Comparison of ENCODE assay signal across 3 cellular contexts in genomic region chr7:117264716-117265115, GRCh38.
TF ChIP-seq lines count a peak whose summit lies in the region.

No MANE protein-coding gene starts in this region.

TF ChIP-seq in HepG2, 621 proteins besides CTCF, POLR2A, EP300 and RAD21 (continues in another document):
- TF ChIP-seq ZNF17 (CRISPR knock-in tag; IDR thresholded peaks at IDR 0.05) (no peak), PBX2 (CRISPR knock-in tag; IDR thresholded peaks at IDR 0.05) (no peak), ZNF678 (CRISPR knock-in tag; IDR thresholded peaks at IDR 0.05) (no peak), THYN1 (CRISPR knock-in tag; IDR thresholded peaks at IDR 0.05; ENCODE audit: borderline replicate concordance, low read depth) (no peak), PCBP2 (optimal IDR thresholded peaks at IDR 0.05; ENCODE audit: low read depth, low read length, poor library complexity, severe bottlenecking) (peak; percentile 69), ZNF274 (CRISPR knock-in tag; IDR thresholded peaks at IDR 0.05) (no peak), KLF11 (CRISPR knock-in tag; IDR thresholded peaks at IDR 0.05) (no peak), LRRFIP1 (CRISPR knock-in tag; conservative IDR thresholded peaks at IDR 0.05) (no peak), HNRNPK (IDR thresholded peaks at IDR 0.05; ENCODE audit: low read depth, low read length, poor library complexity, severe bottlenecking) (peak; percentile 85), KAT2B (IDR thresholded peaks at IDR 0.05; ENCODE audit: borderline replicate concordance, low read depth, low read length) (no peak), JARID2 (CRISPR knock-in tag; IDR thresholded peaks at IDR 0.05; ENCODE audit: insufficient replicate concordance) (no peak), HNF4G (IDR thresholded peaks at IDR 0.05; ENCODE audit: borderline replicate concordance, low read depth, low read length) (no peak), HNF4G (CRISPR knock-in tag; IDR thresholded peaks at IDR 0.05; ENCODE audit: borderline replicate concordance, low read depth) (no peak), TAF1 (CRISPR knock-in tag; IDR thresholded peaks at IDR 0.05) (no peak), ZNF512B (CRISPR knock-in tag; IDR thresholded peaks at IDR 0.05; ENCODE audit: borderline replicate concordance) (no peak)

TF ChIP-seq in IMR-90, 13 proteins besides CTCF, POLR2A, EP300 and RAD21:
- TF ChIP-seq CHD1 (IDR thresholded peaks at IDR 0.05; ENCODE audit: low read depth, low read length), result no peak
- no peak for TF ChIP-seq CEBPB (IDR thresholded peaks at IDR 0.05; ENCODE audit: low read depth, low read length)
- TF ChIP-seq MAFK (IDR thresholded peaks at IDR 0.05; ENCODE audit: low read depth, low read length), result no peak
- no peak for TF ChIP-seq ELK1 (IDR thresholded peaks at IDR 0.05; ENCODE audit: borderline replicate concordance, low read depth, low read length)
- TF ChIP-seq RCOR1 (IDR thresholded peaks at IDR 0.05; ENCODE audit: insufficient replicate concordance, low read length), result no peak
- no peak for TF ChIP-seq RFX5 (IDR thresholded peaks at IDR 0.05; ENCODE audit: low read depth, low read length)
- TF ChIP-seq BHLHE40 (IDR thresholded peaks at IDR 0.05; ENCODE audit: low read depth, low read length), result no peak
- no peak for TF ChIP-seq FOS (IDR thresholded peaks at IDR 0.05; ENCODE audit: low read depth, low read length)
- TF ChIP-seq MAZ (IDR thresholded peaks at IDR 0.05; ENCODE audit: borderline replicate concordance, low read depth, low read length), result no peak
- TF ChIP-seq MXI1 (IDR thresholded peaks at IDR 0.05; ENCODE audit: borderline replicate concordance, low read depth, low read length), result no peak
- no peak for TF ChIP-seq NFE2L2 (IDR thresholded peaks at IDR 0.05; ENCODE audit: low read depth, low read length)
- no peak for TF ChIP-seq SMC3 (IDR thresholded peaks at IDR 0.05; ENCODE audit: low read depth, low read length)
- no peak for TF ChIP-seq USF2 (IDR thresholded peaks at IDR 0.05; ENCODE audit: low read depth, low read length)

TF ChIP-seq in K562, 482 proteins besides CTCF, POLR2A, EP300 and RAD21:
- TF ChIP-seq HNRNPK (IDR thresholded peaks at IDR 0.05; ENCODE audit: low read depth, low read length, poor library complexity, severe bottlenecking), result peak; percentile 38
- TF ChIP-seq MTA1 (IDR thresholded peaks at IDR 0.05; ENCODE audit: borderline replicate concordance), result no peak
